1 cellular context compared by ENCODE assay signal in genomic region chr19:32717496-32717895, GRCh38.
TF ChIP-seq lines count a peak whose summit lies in the region.

No MANE protein-coding gene starts in this region.

TF ChIP-seq in HEK293, 187 proteins besides CTCF, POLR2A, EP300 and RAD21 (continued from another document):
- TF ChIP-seq OVOL3 (tag by site-specific recombination; IDR thresholded peaks at IDR 0.05), result no peak
- TF ChIP-seq ZNF596 (tag by site-specific recombination; IDR thresholded peaks at IDR 0.05), result no peak
- no peak for TF ChIP-seq ZNF548 (tag by site-specific recombination; IDR thresholded peaks at IDR 0.05)
- no peak for TF ChIP-seq ZNF768 (tag by site-specific recombination; IDR thresholded peaks at IDR 0.05)
- no peak for TF ChIP-seq ZNF585B (tag by site-specific recombination; IDR thresholded peaks at IDR 0.05)
- no peak for TF ChIP-seq ZNF184 (tag by site-specific recombination; IDR thresholded peaks at IDR 0.05)
- TF ChIP-seq ZNF623 (tag by site-specific recombination; IDR thresholded peaks at IDR 0.05), result no peak
- TF ChIP-seq ZNF350 (tag by site-specific recombination; IDR thresholded peaks at IDR 0.05), result no peak
- no peak for TF ChIP-seq ZNF26 (tag by site-specific recombination; IDR thresholded peaks at IDR 0.05)
- TF ChIP-seq ZNF510 (tag by site-specific recombination; IDR thresholded peaks at IDR 0.05; ENCODE audit: insufficient replicate concordance), result no peak
- no peak for TF ChIP-seq ZBTB11 (tag by site-specific recombination; conservative IDR thresholded peaks at IDR 0.05; ENCODE audit: low read depth)
- no peak for TF ChIP-seq ZNF529 (tag by site-specific recombination; IDR thresholded peaks at IDR 0.05; ENCODE audit: insufficient replicate concordance)
- no peak for TF ChIP-seq ZNF138 (tag by site-specific recombination; IDR thresholded peaks at IDR 0.05; ENCODE audit: borderline replicate concordance)
- TF ChIP-seq ZNF610 (tag by site-specific recombination; IDR thresholded peaks at IDR 0.05; ENCODE audit: borderline replicate concordance), result no peak
- no peak for TF ChIP-seq RBAK (tag by site-specific recombination; IDR thresholded peaks at IDR 0.05)
- no peak for TF ChIP-seq ZBTB21 (tag by site-specific recombination; IDR thresholded peaks at IDR 0.05)
- TF ChIP-seq ZNF174 (tag by site-specific recombination; IDR thresholded peaks at IDR 0.05), result no peak
TF ChIP-seq in HEK293: peak in this region for 0.
